Comparison of ENCODE assay signal across 12 cellular contexts in genomic region chr5:2149196-2149541, GRCh38.
DNase-seq lines count a peak whose midpoint lies in the region; ATAC-seq, FAIRE-seq and TF ChIP-seq lines count a peak whose summit lies in the region.
"Had no signal": no experiment of that assay in that cellular context is flagged by ENCODE, and none has a peak within 500 bp of the region (broad histone marks: within the 10 kb centered on the region; RNA-seq: fewer than 3 reads in every experiment).

No MANE protein-coding gene starts in this region.

- CTCF ChIA-PET in activated CD4-positive, alpha-beta T cell treated with anti-CD3 and anti-CD28 coated beads for 36 hours (lab: Charles Lee): interaction anchor here (0.8 kb wide), 1 partner anchor 270 kb away, joined by 3 read pairs; no protein-coding TSS in a partner anchor
- CTCF ChIA-PET in GM12878 (lab: Yijun Ruan, JAX): interaction anchor here (0.9 kb wide), 1 partner anchor 9 kb away, joined by 3 read pairs; no protein-coding TSS in a partner anchor
- CTCF ChIA-PET in activated CD4-positive, alpha-beta T cell treated with anti-CD3 and anti-CD28 coated beads, Interleukin-2, amount 10 ng/mL, durations not matched to agents 7 days and 5 days (lab: Charles Lee): no interaction called here

- RAD21 ChIA-PET in GM12878 (lab: Charles Lee; ENCODE audit: unreplicated experiment): no interaction called here

- no peak for FAIRE-seq in GM12878 (lab: Jason Lieb, UNC)
- FAIRE-seq: TTC549 had no signal

- BruUV-seq in GM12878 (replicated peaks; lab: Mats Ljungman, UMichigan): no TSS peak

- SMC1A ChIA-PET in GM12878 (lab: Charles Lee; ENCODE audit: uncharacterized antibody, unreplicated experiment): no interaction called here

- no peaks in the 10 kb centered on the region for H3K4me1 ChIP-seq in GM12878 (ENCODE audit: control insufficient read depth, insufficient read depth, low read length)
- H3K4me1 ChIP-seq: ascending aorta, psoas muscle, stomach had no signal

- TF ChIP-seq RAD21 in GM12878 (IDR thresholded peaks at IDR 0.05; ENCODE audit: insufficient read depth, low read depth, low read length): no peak

- WGBS in GM12878 (ENCODE audit: insufficient coverage, insufficient replicate concordance, low lambda C conversion rate, missing lambda C conversion rate): 16% methylated on average over 15 of the region's 15 CpGs

- no peaks in the 10 kb centered on the region for H3K4me1 Mint-ChIP-seq in activated CD4-positive, alpha-beta T cell treated with anti-CD3 and anti-CD28 coated beads for 36 hours
- H3K4me1 Mint-ChIP-seq in stimulated activated effector memory CD8-positive, alpha-beta T cell treated with anti-CD3 and anti-CD28 coated beads, Interleukin-12 subunit alpha, Interleukin-12 subunit beta, amount 100 ng/mL, for 72 hours: no peaks in the 10 kb centered on the region
- H3K4me1 Mint-ChIP-seq in activated CD4-positive, alpha-beta T cell treated with anti-CD3 and anti-CD28 coated beads, Interleukin-2, amount 10 ng/mL, durations not matched to agents 7 days and 5 days: no peaks in the 10 kb centered on the region

- POLR2A ChIA-PET in activated CD4-positive, alpha-beta T cell treated with anti-CD3 and anti-CD28 coated beads for 36 hours (lab: Charles Lee): no interaction called here
- POLR2A ChIA-PET in GM12878 (lab: Charles Lee): no interaction called here
- POLR2A ChIA-PET in activated CD4-positive, alpha-beta T cell treated with anti-CD3 and anti-CD28 coated beads, Interleukin-2, amount 10 ng/mL, durations not matched to agents 7 days and 5 days (lab: Charles Lee): no interaction called here

- in situ Hi-C loops in GM12878 (cut with MboI): no loop called here

- no peaks in the 10 kb centered on the region for H3K36me3 ChIP-seq in GM12878 (ENCODE audit: control insufficient read depth in 2 of 2, insufficient read depth in 2 of 2, low read length in 1 of 2)
- H3K36me3 ChIP-seq: ascending aorta, stomach had no signal

- H3K4me2 ChIP-seq in GM12878 (ENCODE audit: control insufficient read depth, insufficient read depth): no peak overlapping the region

- H3K9me3 Mint-ChIP-seq in activated CD4-positive, alpha-beta T cell treated with anti-CD3 and anti-CD28 coated beads for 36 hours (ENCODE audit: low read depth): peaks cover 3% of the 10 kb centered on the region
- H3K9me3 Mint-ChIP-seq in stimulated activated effector memory CD8-positive, alpha-beta T cell treated with anti-CD3 and anti-CD28 coated beads, Interleukin-12 subunit alpha, Interleukin-12 subunit beta, amount 100 ng/mL, for 72 hours: no peaks in the 10 kb centered on the region
- H3K9me3 Mint-ChIP-seq in activated CD4-positive, alpha-beta T cell treated with anti-CD3 and anti-CD28 coated beads, Interleukin-2, amount 10 ng/mL, durations not matched to agents 7 days and 5 days: no peaks in the 10 kb centered on the region

- H3K4me3 Mint-ChIP-seq in activated CD4-positive, alpha-beta T cell treated with anti-CD3 and anti-CD28 coated beads for 36 hours: no peak overlapping the region
- no peak overlapping the region for H3K4me3 Mint-ChIP-seq in stimulated activated effector memory CD8-positive, alpha-beta T cell treated with anti-CD3 and anti-CD28 coated beads, Interleukin-12 subunit alpha, Interleukin-12 subunit beta, amount 100 ng/mL, for 72 hours
- no peak overlapping the region for H3K4me3 Mint-ChIP-seq in activated CD4-positive, alpha-beta T cell treated with anti-CD3 and anti-CD28 coated beads, Interleukin-2, amount 10 ng/mL, durations not matched to agents 7 days and 5 days

- H3K27ac Mint-ChIP-seq in activated CD4-positive, alpha-beta T cell treated with anti-CD3 and anti-CD28 coated beads for 36 hours: no peak overlapping the region
- no peak overlapping the region for H3K27ac Mint-ChIP-seq in stimulated activated effector memory CD8-positive, alpha-beta T cell treated with anti-CD3 and anti-CD28 coated beads, Interleukin-12 subunit alpha, Interleukin-12 subunit beta, amount 100 ng/mL, for 72 hours
- H3K27ac Mint-ChIP-seq in activated CD4-positive, alpha-beta T cell treated with anti-CD3 and anti-CD28 coated beads, Interleukin-2, amount 10 ng/mL, durations not matched to agents 7 days and 5 days: no peak overlapping the region

- peak; percentile 15 for DNase-seq in activated CD4-positive, alpha-beta T cell treated with anti-CD3 and anti-CD28 coated beads for 36 hours
- DNase-seq in activated CD4-positive, alpha-beta T cell treated with anti-CD3 and anti-CD28 coated beads for 4 hours: no peak
- DNase-seq in NCI-H1105 (lab: John Stamatoyannopoulos, UW): peak; percentile 29
- no peak for DNase-seq in GM12878 (ENCODE audit: low read depth, low spot score)
- no peak for DNase-seq in stimulated activated effector memory CD8-positive, alpha-beta T cell treated with anti-CD3 and anti-CD28 coated beads, Interleukin-12 subunit alpha, Interleukin-12 subunit beta, amount 100 ng/mL, for 72 hours (ENCODE audit: low spot score in 2 of 2)
- DNase-seq in AG08395 (ENCODE audit: low spot score): no peak
- DNase-seq in activated CD4-positive, CD25-positive, alpha-beta regulatory T cell treated with anti-CD3 and anti-CD28 coated beads, Interleukin-2, amount 50 U/mL, for 72 hours: no peak
- no peak for DNase-seq in activated CD4-positive, alpha-beta T cell treated with anti-CD3 and anti-CD28 coated beads, Interleukin-2, amount 10 ng/mL, durations not matched to agents 7 days and 5 days
- DNase-seq: psoas muscle, stomach had no signal

- intact Hi-C loops in activated CD4-positive, alpha-beta T cell treated with anti-CD3 and anti-CD28 coated beads for 36 hours (cut with DNase I, micrococcal nuclease): no loop called here
- intact Hi-C loops in GM12878 (cut with micrococcal nuclease; ENCODE audit: unreplicated experiment): no loop called here

- H3K27ac ChIP-seq in GM12878 (ENCODE audit: control insufficient read depth, insufficient read depth): no peak overlapping the region
- H3K27ac ChIP-seq: ascending aorta, psoas muscle, stomach had no signal

- no peak overlapping the region for H3K9ac ChIP-seq in GM12878 (ENCODE audit: control insufficient read depth, insufficient read depth, low read length)

- no peak for TF ChIP-seq EP300 in GM12878 (IDR thresholded peaks at IDR 0.05; ENCODE audit: borderline replicate concordance in 1 of 2, control insufficient read depth in 1 of 2, low read depth in 2 of 2, low read length in 2 of 2)

- ATAC-seq in activated CD4-positive, alpha-beta T cell treated with anti-CD3 and anti-CD28 coated beads for 36 hours: peak; percentile 30
- peak; percentile 84 for ATAC-seq in GM12878
- peak; percentile 77 for ATAC-seq in stimulated activated effector memory CD8-positive, alpha-beta T cell treated with anti-CD3 and anti-CD28 coated beads, Interleukin-12 subunit alpha, Interleukin-12 subunit beta, amount 100 ng/mL, for 72 hours
- ATAC-seq: psoas muscle had no signal

- H4K20me1 ChIP-seq in GM12878 (ENCODE audit: control insufficient read depth, insufficient read depth): no peaks in the 10 kb centered on the region

- no peak overlapping the region for H2AFZ ChIP-seq in GM12878 (ENCODE audit: control insufficient read depth, low read depth, low read length)

- no peaks in the 10 kb centered on the region for H3K36me3 Mint-ChIP-seq in activated CD4-positive, alpha-beta T cell treated with anti-CD3 and anti-CD28 coated beads for 36 hours (ENCODE audit: low read depth)
- no peaks in the 10 kb centered on the region for H3K36me3 Mint-ChIP-seq in stimulated activated effector memory CD8-positive, alpha-beta T cell treated with anti-CD3 and anti-CD28 coated beads, Interleukin-12 subunit alpha, Interleukin-12 subunit beta, amount 100 ng/mL, for 72 hours
- H3K36me3 Mint-ChIP-seq in activated CD4-positive, alpha-beta T cell treated with anti-CD3 and anti-CD28 coated beads, Interleukin-2, amount 10 ng/mL, durations not matched to agents 7 days and 5 days (ENCODE audit: low read depth): no peaks in the 10 kb centered on the region

- no peaks in the 10 kb centered on the region for H3K27me3 ChIP-seq in GM12878 (replicated peaks in 1 of 2; ENCODE audit: control insufficient read depth in 2 of 2, insufficient read depth in 2 of 2, low read length in 1 of 2)
- H3K27me3 ChIP-seq: ascending aorta had no signal

- H3K9me3 ChIP-seq in GM12878 (replicated peaks; ENCODE audit: control insufficient read depth, insufficient read depth, low read length): no peaks in the 10 kb centered on the region; the same call in 2 of the 3 replicates
- H3K9me3 ChIP-seq: ascending aorta, psoas muscle had no signal

- H3K4me3 ChIP-seq in GM12878: no peak overlapping the region
- H3K4me3 ChIP-seq: ascending aorta, psoas muscle, stomach had no signal

- TF ChIP-seq POLR2A in GM12878 (IDR thresholded peaks at IDR 0.05; ENCODE audit: low read depth, low read length): no peak

- no peaks in the 10 kb centered on the region for H3K79me2 ChIP-seq in GM12878 (ENCODE audit: control insufficient read depth, insufficient read depth, low read length)

- no peak for TF ChIP-seq CTCF in GM12878 (IDR thresholded peaks at IDR 0.05 in 2 of 3, conservative IDR thresholded peaks at IDR 0.05 in 1 of 3; ENCODE audit: control insufficient read depth in 2 of 3, extremely low read depth in 1 of 3, insufficient read depth in 1 of 3, low read depth in 3 of 3, low read length in 3 of 3)

- peaks cover 7% of the 10 kb centered on the region for H3K27me3 Mint-ChIP-seq in activated CD4-positive, alpha-beta T cell treated with anti-CD3 and anti-CD28 coated beads for 36 hours
- H3K27me3 Mint-ChIP-seq in activated CD4-positive, alpha-beta T cell treated with anti-CD3 and anti-CD28 coated beads, Interleukin-2, amount 10 ng/mL, durations not matched to agents 7 days and 5 days: no peaks in the 10 kb centered on the region

TF ChIP-seq in GM12878, 131 proteins besides CTCF, POLR2A, EP300 and RAD21 (continues in another document):
- TF ChIP-seq NR2C1 (IDR thresholded peaks at IDR 0.05) (no peak), RAD51 (IDR thresholded peaks at IDR 0.05) (no peak), MYB (IDR thresholded peaks at IDR 0.05; ENCODE audit: borderline replicate concordance, low read depth, low read length) (no peak)

Comparison
In these comparisons a context has a peak if more than half of its experiments do, and no peak if none do; other contexts are left out.
1. DNase-seq: peak in activated CD4-positive, alpha-beta T cell treated with anti-CD3 and anti-CD28 coated beads for 36 hours (single experiment) and NCI-H1105 (single experiment); none in activated CD4-positive, alpha-beta T cell treated with anti-CD3 and anti-CD28 coated beads for 4 hours (0 of 2), GM12878 (single experiment), stimulated activated effector memory CD8-positive, alpha-beta T cell treated with anti-CD3 and anti-CD28 coated beads, Interleukin-12 subunit alpha, Interleukin-12 subunit beta, amount 100 ng/mL, for 72 hours (0 of 2), AG08395 (single experiment), activated CD4-positive, CD25-positive, alpha-beta regulatory T cell treated with anti-CD3 and anti-CD28 coated beads, Interleukin-2, amount 50 U/mL, for 72 hours (single experiment) and activated CD4-positive, alpha-beta T cell treated with anti-CD3 and anti-CD28 coated beads, Interleukin-2, amount 10 ng/mL, durations not matched to agents 7 days and 5 days (single experiment).
2. ATAC-seq: peak in every context shown above with its lines; median percentile 84 in GM12878; 77 in stimulated activated effector memory CD8-positive, alpha-beta T cell treated with anti-CD3 and anti-CD28 coated beads, Interleukin-12 subunit alpha, Interleukin-12 subunit beta, amount 100 ng/mL, for 72 hours; 30 in activated CD4-positive, alpha-beta T cell treated with anti-CD3 and anti-CD28 coated beads for 36 hours.